In genomic region chr12:55280991-55281390, GRCh38 we compare ENCODE assay signal across 14 cellular contexts. TPM values are rescaled to one million over a fixed set of nuclear protein-coding genes. Genes with fewer than 3 reads are reported as not detected.
DNase-seq lines count a peak whose midpoint lies in the region; ATAC-seq and TF ChIP-seq lines count a peak whose summit lies in the region.
"Had no signal": no experiment of that assay in that cellular context is flagged by ENCODE, and none has a peak within 500 bp of the region (broad histone marks: within the 10 kb centered on the region; RNA-seq: fewer than 3 reads in every experiment).

No MANE protein-coding gene starts in this region.

- H3K4me1 Mint-ChIP-seq in neural crest cell: peaks cover 39% of the 10 kb centered on the region
- H3K4me1 Mint-ChIP-seq: B cell, H9 had no signal

- H3K9me3 ChIP-seq in uterus (no peaks in the 10 kb centered on the region), breast epithelium (no peaks in the 10 kb centered on the region)

- H3K4me1 ChIP-seq in uterus (no peaks in the 10 kb centered on the region), breast epithelium (no peaks in the 10 kb centered on the region)
- H3K4me1 ChIP-seq: BLaER1 treated with 17β-estradiol and CSF1 and Interleukin-3, amounts not matched to agents 10 nM and 100 nM had no signal

- no peak overlapping the region for H3K27ac ChIP-seq in uterus
- H3K27ac ChIP-seq in breast epithelium: no peak overlapping the region
- H3K27ac ChIP-seq: BLaER1 treated with 17β-estradiol and CSF1 and Interleukin-3, amounts not matched to agents 10 nM and 100 nM had no signal

- TF ChIP-seq POLR2A in uterus (IDR thresholded peaks at IDR 0.05): no peak
- TF ChIP-seq POLR2A in breast epithelium (IDR thresholded peaks at IDR 0.05): no peak

- intact Hi-C loops in uterus (cut with DNase I; ENCODE audit: low total_unique reads): no loop called here
- intact Hi-C loops in breast epithelium (cut with DNase I; ENCODE audit: low total_unique reads): no loop called here

- peak; percentile 27 for DNase-seq in epidermal melanocyte (ENCODE audit: insufficient read length, low spot score)
- peak; percentile 8 for DNase-seq in inferior parietal cortex (ENCODE audit: extremely low spot score)
- DNase-seq in neural crest cell (ENCODE audit: low read depth, low spot score): no peak
- no peak for DNase-seq in DMS 273 treated with DMSO at 0.1 percent for 48 hours (lab: John Stamatoyannopoulos, UW)
- no peak for DNase-seq in uterus
- DNase-seq in breast epithelium (ENCODE audit: low spot score in 2 of 2): no peak
- DNase-seq: CD8-positive, alpha-beta T cell; COR-L47; H9 had no signal

- H3K4me3 Mint-ChIP-seq in neural crest cell: peak overlapping the region; percentile 37
- H3K4me3 Mint-ChIP-seq: B cell; CD8-positive, alpha-beta T cell; H9 had no signal

- H3K36me3 Mint-ChIP-seq in neural crest cell (ENCODE audit: low read depth): peaks cover 5% of the 10 kb centered on the region
- H3K36me3 Mint-ChIP-seq: CD8-positive, alpha-beta T cell had no signal

- TF ChIP-seq CTCF in neural crest cell (conservative IDR thresholded peaks at IDR 0.05): no peak
- no peak for TF ChIP-seq CTCF in uterus (IDR thresholded peaks at IDR 0.05)
- no peak for TF ChIP-seq CTCF in breast epithelium (IDR thresholded peaks at IDR 0.05)

- no peak for ATAC-seq in HG03432 (IDR thresholded peaks at IDR 0.05; ENCODE audit: unreplicated experiment)
- ATAC-seq: CD8-positive, alpha-beta T cell had no signal

- peaks cover 17% of the 10 kb centered on the region for H3K9me3 Mint-ChIP-seq in neural crest cell
- H3K9me3 Mint-ChIP-seq: CD8-positive, alpha-beta T cell had no signal

- H3K4me3 ChIP-seq in uterus (no peak overlapping the region), breast epithelium (no peak overlapping the region)
- H3K4me3 ChIP-seq: BLaER1 treated with 17β-estradiol and CSF1 and Interleukin-3, amounts not matched to agents 10 nM and 100 nM had no signal

- no peaks in the 10 kb centered on the region for H3K27me3 Mint-ChIP-seq in neural crest cell (ENCODE audit: low read depth)

- H3K36me3 ChIP-seq in uterus: no peaks in the 10 kb centered on the region
- H3K36me3 ChIP-seq in breast epithelium: no peaks in the 10 kb centered on the region
- H3K36me3 ChIP-seq: BLaER1 treated with 17β-estradiol and CSF1 and Interleukin-3, amounts not matched to agents 10 nM and 100 nM had no signal

- peak overlapping the region; percentile 96 for H3K27ac Mint-ChIP-seq in neural crest cell (ENCODE audit: unreplicated experiment)
- H3K27ac Mint-ChIP-seq: B cell; CD8-positive, alpha-beta T cell; H9 had no signal

- H3K27me3 ChIP-seq in uterus: no peaks in the 10 kb centered on the region
- no peaks in the 10 kb centered on the region for H3K27me3 ChIP-seq in breast epithelium
- H3K27me3 ChIP-seq: BLaER1 treated with 17β-estradiol and CSF1 and Interleukin-3, amounts not matched to agents 10 nM and 100 nM had no signal

RNA-seq across cellular contexts. Expression of gene OR6C6, which starts 15.4 kb away (rescaled TPM):
- total RNA-seq in neural crest cell (not detected in 2 replicates), uterus (not detected), breast epithelium (not detected)
- total RNA-seq: A172; B cell; CD8-positive, alpha-beta T cell; H1; H9 had no signal

RNA-seq across cellular contexts. Expression of gene OR6C1, which starts 33.2 kb away (rescaled TPM):
- total RNA-seq in neural crest cell (not detected in 2 replicates), uterus (not detected), breast epithelium (not detected)
- total RNA-seq: A172; B cell; CD8-positive, alpha-beta T cell; H1; H9 had no signal

RNA-seq across cellular contexts. Expression of gene OR6C74, which starts 36.6 kb away (rescaled TPM):
- total RNA-seq in neural crest cell (not detected in 2 replicates), uterus (not detected), breast epithelium (not detected)
- total RNA-seq: A172; B cell; CD8-positive, alpha-beta T cell; H1; H9 had no signal

RNA-seq across cellular contexts. Expression of gene OR6C3, which starts 49.6 kb away (rescaled TPM):
- not detected in 2 replicates for total RNA-seq in neural crest cell
- total RNA-seq in uterus: not detected
- not detected for total RNA-seq in breast epithelium
- total RNA-seq: A172; B cell; CD8-positive, alpha-beta T cell; H1; H9 had no signal

Comparison
In these comparisons a context has a peak if more than half of its experiments do, and no peak if none do; other contexts are left out.
1. DNase-seq: peak in epidermal melanocyte (single experiment) and inferior parietal cortex (single experiment); none in neural crest cell (single experiment), DMS 273 treated with DMSO at 0.1 percent for 48 hours (single experiment), uterus (0 of 2) and breast epithelium (0 of 2).